ENCODE assay signal across 10 cellular contexts in genomic region chr10:119680050-119680449, GRCh38. TPM values are rescaled to one million over a fixed set of nuclear protein-coding genes. Genes with fewer than 3 reads are reported as not detected.
DNase-seq lines count a peak whose midpoint lies in the region; ATAC-seq and TF ChIP-seq lines count a peak whose summit lies in the region.
"Had no signal": no experiment of that assay in that cellular context is flagged by ENCODE, and none has a peak within 500 bp of the region (broad histone marks: within the 10 kb centered on the region; RNA-seq: fewer than 3 reads in every experiment).

No MANE protein-coding gene starts in this region.

- in situ Hi-C loops in transverse colon (cut with MboI; ENCODE audit: low pct_ligation_motif_present in 1 of 4, low pct_unique_long_range_greater_than_20kb in 1 of 4, low sequenced_read_pairs in 3 of 4): loop anchor here (10.0 to 25.0 kb wide), 3 partner anchors 157 to 185 kb away; no protein-coding TSS in a partner anchor

- H3K9ac ChIP-seq in adipocyte (ENCODE audit: low read length) (no peak overlapping the region), endodermal cell (ENCODE audit: extremely low read depth, low read length, poor library complexity, severe bottlenecking) (no peak overlapping the region)

- H3K27me3 Mint-ChIP-seq in HFFc6 (ENCODE audit: insufficient read depth): peaks cover 5% of the 10 kb centered on the region
- peaks cover 3% of the 10 kb centered on the region for H3K27me3 Mint-ChIP-seq in endodermal cell (ENCODE audit: insufficient read depth)

- H3K27ac ChIP-seq in right atrium auricular region (peak overlapping the region; percentile 60 to 70), transverse colon (peak overlapping the region; percentile 9 to 68 (median 58)), endodermal cell (ENCODE audit: low read depth, low read length) (no peak overlapping the region)
- H3K27ac ChIP-seq: ovary had no signal

- H3K9me3 Mint-ChIP-seq in HFFc6 (no peaks in the 10 kb centered on the region), endodermal cell (peaks cover 9% of the 10 kb centered on the region)
- H3K9me3 Mint-ChIP-seq: activated T-helper 2 cell treated with anti-CD3 and anti-CD28 coated beads, Interferon-gamma antibody, Interleukin-2, Interleukin-4, amounts not matched to agents 10 μg/mL and 5 μg/mL and 100 μg/mL, durations not matched to agents 14 hours and 24 hours and 36 hours had no signal

- DNase-seq in HFFc6 (peak; percentile 84), adipocyte (ENCODE audit: low read depth) (peak; percentile 62), right atrium auricular region (ENCODE audit: low spot score) (no peak), transverse colon (no peak), NCI-H146 treated with DMSO at 0.1 percent for 48 hours (lab: John Stamatoyannopoulos, UW; ENCODE audit: unreplicated experiment) (no peak), SHP77 (lab: John Stamatoyannopoulos, UW) (no peak), endodermal cell (no peak)
- DNase-seq: ovary had no signal

- H3K27me3 ChIP-seq in adipocyte (replicated peaks; ENCODE audit: control insufficient read depth, insufficient read depth, low read length) (no peaks in the 10 kb centered on the region), right atrium auricular region (no peaks in the 10 kb centered on the region), transverse colon (no peaks in the 10 kb centered on the region), endodermal cell (ENCODE audit: control insufficient read depth, insufficient read depth, low read length, poor library complexity, severe bottlenecking) (no peaks in the 10 kb centered on the region)
- H3K27me3 ChIP-seq: ovary had no signal

- H3K4me3 Mint-ChIP-seq in HFFc6: peak overlapping the region; percentile 70
- no peak overlapping the region for H3K4me3 Mint-ChIP-seq in endodermal cell

- H3K4me1 Mint-ChIP-seq in HFFc6 (ENCODE audit: low read depth): peaks cover 73% of the 10 kb centered on the region
- no peaks in the 10 kb centered on the region for H3K4me1 Mint-ChIP-seq in endodermal cell

- H3K36me3 Mint-ChIP-seq in HFFc6 (ENCODE audit: low read depth) (peaks cover 11% of the 10 kb centered on the region; the same call in 1 of the 2 replicates), endodermal cell (ENCODE audit: low read depth) (peaks cover 15% of the 10 kb centered on the region)

- H3K9me3 ChIP-seq in adipocyte (ENCODE audit: control insufficient read depth, low read length) (no peaks in the 10 kb centered on the region), right atrium auricular region (no peaks in the 10 kb centered on the region), transverse colon (no peaks in the 10 kb centered on the region), endodermal cell (ENCODE audit: control insufficient read depth, low read length) (no peaks in the 10 kb centered on the region)
- H3K9me3 ChIP-seq: ovary had no signal

- peaks cover 30% of the 10 kb centered on the region for H3K4me1 ChIP-seq in adipocyte (ENCODE audit: control insufficient read depth, insufficient read depth, low read length)
- H3K4me1 ChIP-seq in right atrium auricular region: peaks cover 0 to 27% of the 10 kb centered on the region in 2 donors
- H3K4me1 ChIP-seq in transverse colon: peaks cover 0 to 11% (median 2%) of the 10 kb centered on the region in 4 donors
- no peaks in the 10 kb centered on the region for H3K4me1 ChIP-seq in endodermal cell (ENCODE audit: control insufficient read depth, insufficient read depth, low read length)

- H3K36me3 ChIP-seq in adipocyte (ENCODE audit: control insufficient read depth, insufficient read depth, low read length, severe bottlenecking) (peaks cover 29% of the 10 kb centered on the region), right atrium auricular region (peaks cover 30% of the 10 kb centered on the region), transverse colon (peaks cover 0 to 22% (median 9%) of the 10 kb centered on the region in 4 donors), endodermal cell (ENCODE audit: control insufficient read depth, insufficient read depth, low read length) (peaks cover 25% of the 10 kb centered on the region)
- H3K36me3 ChIP-seq: ovary had no signal

- H3K27ac Mint-ChIP-seq in HFFc6 (peak overlapping the region; percentile 86), endodermal cell (no peak overlapping the region)
- H3K27ac Mint-ChIP-seq: activated T-helper 2 cell treated with anti-CD3 and anti-CD28 coated beads, Interferon-gamma antibody, Interleukin-2, Interleukin-4, amounts not matched to agents 10 μg/mL and 5 μg/mL and 100 μg/mL, durations not matched to agents 14 hours and 24 hours and 36 hours had no signal

- TF ChIP-seq POLR2A in transverse colon (IDR thresholded peaks at IDR 0.05): no peak

- TF ChIP-seq CTCF in HFFc6 (IDR thresholded peaks at IDR 0.05) (no peak), right atrium auricular region (IDR thresholded peaks at IDR 0.05) (no peak), transverse colon (IDR thresholded peaks at IDR 0.05) (no peak), endodermal cell (conservative IDR thresholded peaks at IDR 0.05) (no peak)

- 56 to 68% methylated on average over 3 to 4 of the region's 4 CpGs for WGBS in transverse colon (ENCODE audit: low coverage in 1 of 2), 2 donors
- WGBS in endodermal cell (ENCODE audit: insufficient coverage in 1 of 2, insufficient read length in 1 of 2), 2 experiments: 84 to 93% methylated on average over 4 of the region's 4 CpGs

- H3K4me3 ChIP-seq in adipocyte (ENCODE audit: low read length): no peak overlapping the region
- H3K4me3 ChIP-seq in right atrium auricular region: no peak overlapping the region
- no peak overlapping the region for H3K4me3 ChIP-seq in transverse colon
- no peak overlapping the region for H3K4me3 ChIP-seq in endodermal cell (ENCODE audit: low read length)
- H3K4me3 ChIP-seq: ovary had no signal

- no peak for TF ChIP-seq EP300 in transverse colon (IDR thresholded peaks at IDR 0.05; ENCODE audit: low read depth)

- no peak for ATAC-seq in HG02798 (IDR thresholded peaks at IDR 0.05; ENCODE audit: poor library complexity, unreplicated experiment)

- intact Hi-C loops in transverse colon (cut with DNase I; ENCODE audit: low total_unique reads): no loop called here

RNA-seq across cellular contexts. Expression of gene BAG3, which starts 28.9 kb away (rescaled TPM):
- 100 to 1,000 TPM in 4 of 6 experiments, 10 to 100 TPM in 2; 97.2 to 108 (median 101) TPM for total RNA-seq in HFFc6 (2021; fragmentation: NEBNext Ultra II Directional; extraction: Animal tissue kit (Norgen Biotek cat#: 25700))
- total RNA-seq in right atrium auricular region (100 to 1,000 TPM; 126 to 152 TPM), transverse colon (10 to 100 TPM; 22.5 to 85.7 (median 32.4) TPM), endodermal cell (10 to 100 TPM; 13.4 to 19.5 TPM)
- 22.3 TPM for polyA plus RNA-seq in endodermal cell (2013, experiment 1 of 2)
- 24.9 TPM for polyA plus RNA-seq in endodermal cell (2013, experiment 2 of 2)

RNA-seq across cellular contexts. Expression of gene INPP5F, which starts 45.8 kb away (rescaled TPM):
- 10 to 100 TPM in 5 of 6 experiments, 1 to 10 TPM in 1; 8.7 to 12.8 (median 12.5) TPM for total RNA-seq in HFFc6 (2021; fragmentation: NEBNext Ultra II Directional; extraction: Animal tissue kit (Norgen Biotek cat#: 25700))
- total RNA-seq in right atrium auricular region: 1 to 10 TPM; 3.9 to 6.2 TPM
- total RNA-seq in transverse colon: 10 to 100 TPM; 11.6 to 24.6 (median 16.6) TPM
- total RNA-seq in endodermal cell: 10 to 100 TPM; 74.4 to 75.6 TPM
- polyA plus RNA-seq in endodermal cell (2013, experiment 1 of 2): 116 TPM
- 115 TPM for polyA plus RNA-seq in endodermal cell (2013, experiment 2 of 2)

Comparison
In these comparisons a context has a peak if more than half of its experiments do, and no peak if none do; other contexts are left out.
1. DNase-seq: peak in HFFc6 (single experiment) and adipocyte (single experiment); none in right atrium auricular region (single experiment), transverse colon (single experiment), NCI-H146 treated with DMSO at 0.1 percent for 48 hours (single experiment), SHP77 (0 of 2) and endodermal cell (single experiment).